ENCODE assay signal across 8 cellular contexts in the genomic region with DNA sequence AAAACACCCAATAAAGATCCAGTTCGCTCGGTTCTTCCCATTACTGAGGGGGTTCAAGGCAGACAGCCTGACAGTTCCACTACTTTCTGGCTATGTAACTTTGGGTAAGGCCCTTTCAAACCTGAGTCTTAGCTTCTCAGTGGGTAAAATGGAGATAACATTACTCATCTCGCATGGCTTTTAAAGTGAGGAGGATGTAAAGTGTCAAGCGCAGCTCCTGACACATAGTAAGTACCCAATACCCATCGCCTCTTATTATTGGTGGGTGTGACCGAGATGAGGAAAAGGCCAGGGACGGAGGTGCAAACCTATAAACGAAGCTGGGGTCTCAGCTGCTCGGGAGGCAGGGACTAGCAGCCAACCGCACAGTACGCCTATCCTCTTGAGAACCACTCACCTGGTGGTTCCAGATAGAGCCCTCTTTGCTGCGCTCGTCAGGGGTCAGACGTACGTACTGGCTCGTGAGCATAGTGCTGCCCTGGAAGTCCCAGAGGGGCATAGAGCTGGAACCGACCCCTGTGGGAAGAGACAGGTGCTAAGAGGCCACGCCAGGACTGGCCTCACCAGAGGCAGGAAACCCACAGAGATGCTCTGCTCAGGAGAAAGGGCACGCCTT. TPM values are rescaled to one million over a fixed set of nuclear protein-coding genes. Genes with fewer than 3 reads are reported as not detected.
DNase-seq lines count a peak whose midpoint lies in the region; ATAC-seq and TF ChIP-seq lines count a peak whose summit lies in the region.

No MANE protein-coding gene starts in this region.

- 13 to 23% methylated on average over 9 of the region's 19 CpGs for WGBS in esophagus squamous epithelium, 2 donors
- 8% methylated on average over 19 of the region's 19 CpGs for WGBS in prostate gland

- ATAC-seq in GM21619 (IDR thresholded peaks at IDR 0.05; ENCODE audit: unreplicated experiment), result peak; percentile 21
- no peak for ATAC-seq in Panc1
- no peak for ATAC-seq in GM19023 (IDR thresholded peaks at IDR 0.05; ENCODE audit: unreplicated experiment)

- H3K36me3 ChIP-seq in Panc1 (ENCODE audit: control insufficient read depth, insufficient read depth, low read length), result no peaks in the 10 kb centered on the region
- peaks cover 0 to 39% (median 0%) of the 10 kb centered on the region in 3 donors for H3K36me3 ChIP-seq in esophagus squamous epithelium
- no peaks in the 10 kb centered on the region for H3K36me3 ChIP-seq in prostate gland

- H3K4me3 ChIP-seq in Panc1 (ENCODE audit: low read depth in 2 of 2, low read length in 2 of 2) (peak overlapping the region; percentile 90 to 95), esophagus squamous epithelium (peak overlapping the region; percentile 57 to 90 (median 70)), prostate gland (peak overlapping the region; percentile 82 to 83)

- H3K27ac ChIP-seq in Panc1 (ENCODE audit: low read length) (peak overlapping the region; percentile 90), esophagus squamous epithelium (peak overlapping the region; percentile 88 to 96 (median 90)), prostate gland (peak overlapping the region; percentile 89 to 90)

- no TSS peak for BruUV-seq in Panc1 (replicated peaks; lab: Mats Ljungman, UMichigan)

- in situ Hi-C loops in Panc1 (cut with HindIII; ENCODE audit: low pct_unique_long_range_greater_than_20kb, low sequenced_read_pairs), result no loop called here
- in situ Hi-C loops in KBM-7 (cut with MboI; ENCODE audit: low pct_unique_long_range_greater_than_20kb, low sequenced_read_pairs), result no loop called here

- POLR2A ChIA-PET in Panc1 (lab: Charles Lee), result interaction anchor here (0.6 kb wide), 1 partner anchor 539 kb away, joined by 4 read pairs; no protein-coding TSS in a partner anchor

- CTCF ChIA-PET in Panc1 (lab: Charles Lee), result no interaction called here

- no peak for DNase-seq in Panc1 (ENCODE audit: low read depth, low spot score)
- DNase-seq in esophagus squamous epithelium (lab: John Stamatoyannopoulos, UW), result no peak
- DNase-seq in prostate gland (ENCODE audit: low spot score), result no peak
- DNase-seq in KBM-7, result no peak
- no peak for DNase-seq in NCI-H446 (lab: John Stamatoyannopoulos, UW)
- no peak for DNase-seq in NOMO-1 (lab: John Stamatoyannopoulos, UW; ENCODE audit: unreplicated experiment in 2 of 2)

- no peaks in the 10 kb centered on the region for H3K27me3 ChIP-seq in Panc1 (ENCODE audit: control insufficient read depth, insufficient read depth, low read length)
- no peaks in the 10 kb centered on the region for H3K27me3 ChIP-seq in esophagus squamous epithelium
- H3K27me3 ChIP-seq in prostate gland (replicated peaks; ENCODE audit: insufficient read depth), result no peaks in the 10 kb centered on the region

- TF ChIP-seq POLR2A in esophagus squamous epithelium (IDR thresholded peaks at IDR 0.05), result no peak
- no peak for TF ChIP-seq POLR2A in prostate gland (IDR thresholded peaks at IDR 0.05)

- H3K9me3 ChIP-seq in Panc1 (ENCODE audit: control insufficient read depth, insufficient read depth, low read depth, low read length), result no peaks in the 10 kb centered on the region
- no peaks in the 10 kb centered on the region for H3K9me3 ChIP-seq in esophagus squamous epithelium
- no peaks in the 10 kb centered on the region for H3K9me3 ChIP-seq in prostate gland

- intact Hi-C loops in Panc1 (cut with micrococcal nuclease; ENCODE audit: unreplicated experiment) (no loop called here), esophagus squamous epithelium (cut with DNase I) (no loop called here), prostate gland (cut with DNase I) (no loop called here)

- no peak for TF ChIP-seq CTCF in Panc1 (IDR thresholded peaks at IDR 0.05)
- no peak for TF ChIP-seq CTCF in esophagus squamous epithelium (IDR thresholded peaks at IDR 0.05)
- no peak for TF ChIP-seq CTCF in prostate gland (IDR thresholded peaks at IDR 0.05)

- H3K4me1 ChIP-seq in Panc1 (ENCODE audit: control insufficient read depth, insufficient read depth, low read length) (peaks cover 23% of the 10 kb centered on the region), esophagus squamous epithelium (peaks cover 36 to 60% (median 36%) of the 10 kb centered on the region in 3 donors), prostate gland (replicated peaks) (peaks cover 16% of the 10 kb centered on the region)

RNA-seq across cellular contexts. Expression of a gene that starts 0.6 kb away (rescaled TPM):
- 140 TPM for total RNA-seq in Panc1 (2021; ENCODE audit: unreplicated experiment)
- polyA plus RNA-seq in Panc1 (2012; ENCODE audit: insufficient read length), result 275 TPM
- total RNA-seq in esophagus squamous epithelium, result 100 to 1,000 TPM; 225 to 384 (median 257) TPM
- 100 to 1,000 TPM; 350 to 369 TPM for total RNA-seq in prostate gland

RNA-seq across cellular contexts. Expression of a gene that starts 6.8 kb away (rescaled TPM):
- total RNA-seq in Panc1 (2021; ENCODE audit: unreplicated experiment) (13.5 TPM), esophagus squamous epithelium (10 to 100 TPM; 32.7 to 37.8 (median 34.8) TPM), prostate gland (10 to 100 TPM; 13.3 to 24.2 TPM)
- 19.1 TPM for polyA plus RNA-seq in Panc1 (2012; ENCODE audit: insufficient read length)

RNA-seq across cellular contexts. Expression of a gene that starts 33.4 kb away (rescaled TPM):
- total RNA-seq in Panc1 (2021; ENCODE audit: unreplicated experiment) (not detected), esophagus squamous epithelium (under 1 TPM; 0.15 to 0.47 (median 0.25) TPM), prostate gland (not detected)
- polyA plus RNA-seq in Panc1 (2012; ENCODE audit: insufficient read length), result not detected

RNA-seq across cellular contexts. Expression of a gene that starts 39.2 kb away (rescaled TPM):
- 12.0 TPM for total RNA-seq in Panc1 (2021; ENCODE audit: unreplicated experiment)
- 8.1 TPM for polyA plus RNA-seq in Panc1 (2012; ENCODE audit: insufficient read length)
- total RNA-seq in esophagus squamous epithelium, result 10 to 100 TPM in 2 of 4 donors, 1 to 10 TPM in 2; 7.4 to 15.3 (median 9.5) TPM
- 10 to 100 TPM; 13.5 to 20.5 TPM for total RNA-seq in prostate gland

RNA-seq across cellular contexts. Expression of a gene that starts 47.3 kb away (rescaled TPM):
- total RNA-seq in Panc1 (2021; ENCODE audit: unreplicated experiment), result 275 TPM
- polyA plus RNA-seq in Panc1 (2012; ENCODE audit: insufficient read length), result 354 TPM
- 100 to 1,000 TPM in 2 of 4 donors, 10 to 100 TPM in 2; 88.7 to 184 (median 108) TPM for total RNA-seq in esophagus squamous epithelium
- total RNA-seq in prostate gland, result 10 to 100 TPM; 76.5 to 95.8 TPM
